In the genomic region with DNA sequence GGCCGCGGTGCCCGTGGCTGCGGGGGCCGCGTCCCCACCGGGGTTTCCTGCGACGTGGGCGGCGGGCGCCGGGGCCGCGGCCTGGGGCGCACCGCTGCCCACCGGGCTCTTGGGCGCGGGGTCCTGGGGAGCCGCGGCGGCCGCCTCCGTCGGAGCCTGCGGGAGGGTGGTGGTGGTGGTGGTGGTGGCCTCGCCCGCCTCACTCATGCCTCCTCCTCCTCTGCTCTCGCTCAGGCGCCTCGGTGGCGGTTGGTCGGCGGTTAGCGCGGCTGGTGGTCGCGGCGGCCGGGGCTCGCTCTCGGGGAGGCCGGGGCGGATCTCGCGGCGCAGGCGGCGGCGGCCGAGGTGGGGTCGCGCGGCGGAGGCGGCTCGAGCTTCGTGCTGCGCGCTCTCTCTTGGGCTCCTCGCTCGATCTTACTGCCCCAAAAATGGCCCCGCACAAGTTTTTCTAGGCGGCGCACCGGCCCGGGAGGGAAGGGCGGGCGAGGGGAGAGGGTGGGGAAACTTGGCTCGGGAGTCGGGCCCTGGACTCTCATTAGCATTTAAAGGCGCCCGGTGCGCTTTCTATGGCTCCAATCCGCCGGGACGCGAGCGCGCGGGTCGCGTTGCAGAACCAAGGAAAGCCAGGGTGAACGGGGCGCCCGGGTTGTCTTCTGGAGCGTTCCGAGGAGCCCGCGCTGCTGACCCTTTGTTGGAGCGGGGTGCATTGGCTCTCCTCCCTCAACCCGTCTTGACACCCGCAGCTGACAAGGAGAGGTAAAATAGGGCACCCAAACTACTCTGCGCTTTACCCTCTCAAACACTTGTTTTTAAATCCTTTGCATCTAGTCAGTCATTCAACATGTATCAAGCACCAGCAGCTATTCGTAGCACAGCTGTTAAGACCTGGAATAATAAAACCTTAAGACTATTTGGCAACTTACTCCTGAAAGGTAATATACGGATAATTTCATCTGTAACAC, we compare ENCODE assay signal across 8 cellular contexts. TPM values are rescaled to one million over a fixed set of nuclear protein-coding genes. Genes with fewer than 3 reads are reported as not detected.
DNase-seq lines count a peak whose midpoint lies in the region; FAIRE-seq and TF ChIP-seq lines count a peak whose summit lies in the region.

YBX3 (minus strand) TSS at position 419 of the 962 bp plus-strand sequence; CDS start at position 207, 212 bp downstream.

- TF ChIP-seq POLR2A in H54 (IDR thresholded peaks at IDR 0.05; ENCODE audit: low read depth, low read length): peak; percentile 83

- H3K36me3 Mint-ChIP-seq in chondrocyte (ENCODE audit: low read depth): no peaks in the 10 kb centered on the region

- H3K9me3 Mint-ChIP-seq in chondrocyte (ENCODE audit: low read depth): no peaks in the 10 kb centered on the region

- H3K36me3 ChIP-seq in MG63 (peaks cover 19% of the 10 kb centered on the region), WERI-Rb-1 (no peaks in the 10 kb centered on the region), kidney (ENCODE audit: control insufficient read depth in 1 of 2, insufficient read depth in 2 of 2, low read length in 2 of 2) (no peaks in the 10 kb centered on the region)

- 0 out of 2 replicates have a peak, but pooled peaks cover 2% of the 10 kb centered on the region for H3K9me3 ChIP-seq in MG63
- H3K9me3 ChIP-seq in WERI-Rb-1 (ENCODE audit: severe bottlenecking): no peaks in the 10 kb centered on the region
- no peaks in the 10 kb centered on the region for H3K9me3 ChIP-seq in kidney (ENCODE audit: control insufficient read depth in 1 of 2, low read length in 2 of 2)

- TF ChIP-seq CTCF in GM10248 (IDR thresholded peaks at IDR 0.05; ENCODE audit: control extremely low read depth, extremely low read depth, low read depth, missing control alignments) (peak; percentile 9), WERI-Rb-1 (IDR thresholded peaks at IDR 0.05; ENCODE audit: low read depth, low read length) (no peak), chondrocyte (IDR thresholded peaks at IDR 0.05) (peak; percentile 17), kidney (IDR thresholded peaks at IDR 0.05; ENCODE audit: borderline replicate concordance, extremely low read depth, insufficient read depth) (no peak)

- no peaks in the 10 kb centered on the region for H3K27me3 ChIP-seq in MG63
- no peaks in the 10 kb centered on the region for H3K27me3 ChIP-seq in WERI-Rb-1 (ENCODE audit: insufficient read depth, low read depth, severe bottlenecking)

- POLR2A ChIA-PET in GM10248 (lab: Yijun Ruan, JAX): no interaction called here

- peak within 1 kb of the TSS; percentile 71 for H3K27ac ChIP-seq in WERI-Rb-1
- H3K27ac ChIP-seq in kidney (ENCODE audit: low read depth in 2 of 2, low read length in 2 of 2): peak within 1 kb of the TSS; percentile 97

- DNase-seq in GM10248 (ENCODE audit: extremely low spot score) (peak; percentile 85), H54 (ENCODE audit: insufficient read length, low spot score) (peak; percentile 65), MG63 (peak; percentile 84), WERI-Rb-1 (peak; percentile 74), chondrocyte (ENCODE audit: low spot score) (peak; percentile 89), kidney (peak; percentile 95), NCI-H2196 (lab: John Stamatoyannopoulos, UW; ENCODE audit: unreplicated experiment) (no peak)
- peak; percentile 52 for DNase-seq in stimulated activated CD4-positive, alpha-beta T cell treated with anti-CD3 and anti-CD28 coated beads, Interleukin-12 subunit alpha, Interleukin-12 subunit beta, amount 100 ng/mL, for 4 hours

- H3K4me3 Mint-ChIP-seq in chondrocyte (ENCODE audit: unreplicated experiment): peak within 1 kb of the TSS; percentile 97

- H3K4me3 ChIP-seq in MG63: peak within 1 kb of the TSS; percentile 98
- H3K4me3 ChIP-seq in WERI-Rb-1 (ENCODE audit: low read depth, low read length): peak within 1 kb of the TSS; percentile 70
- H3K4me3 ChIP-seq in kidney (ENCODE audit: low read length in 2 of 2): peak within 1 kb of the TSS; percentile 69 to 99

- H3K4me1 Mint-ChIP-seq in chondrocyte (ENCODE audit: low read depth): peaks cover 47% of the 10 kb centered on the region

- H3K27me3 Mint-ChIP-seq in chondrocyte (ENCODE audit: low read depth): no peaks in the 10 kb centered on the region

- peaks cover 5 to 28% of the 10 kb centered on the region in 2 donors for H3K4me1 ChIP-seq in kidney (ENCODE audit: control insufficient read depth in 1 of 2, insufficient read depth in 1 of 2, low read depth in 1 of 2, low read length in 2 of 2)

- intact Hi-C loops in kidney (cut with DNase I): no loop called here

- FAIRE-seq in H54 (lab: Jason Lieb, UNC) (no peak), kidney (lab: Jason Lieb, UNC) (no peak)

- peak within 1 kb of the TSS; percentile 99 for H3K27ac Mint-ChIP-seq in chondrocyte (ENCODE audit: unreplicated experiment)

- peak within 1 kb of the TSS; percentile 91 to 97 for H3K9ac ChIP-seq in kidney (ENCODE audit: low read length in 2 of 2)

- CTCF ChIA-PET in GM10248 (lab: Yijun Ruan, JAX): interaction anchor here (0.9 to 1.5 kb wide), 7 partner anchors 9 to 449 kb away, joined by 3 to 4 read pairs (median 4); no protein-coding TSS in a partner anchor

RNA-seq across cellular contexts. Expression of gene YBX3, which starts in this region (rescaled TPM):
- 325 and 352 TPM in 2 replicates for total RNA-seq in MG63 (2014; rRNA removed; shearing (Covaris generic); ENCODE audit: low replicate concordance)
- total RNA-seq in chondrocyte: 249 to 281 TPM (median 267 TPM) in 3 replicates
- total RNA-seq in kidney: 347 TPM
- 86.9 TPM for polyA plus RNA-seq in kidney (ENCODE audit: insufficient read depth, low read depth, low replicate concordance)

Comparison
In these comparisons a context has a peak if more than half of its experiments do, and no peak if none do; other contexts are left out.
1. CTCF ChIP-seq: peak in GM10248 (single experiment) and chondrocyte (single experiment); none in WERI-Rb-1 (single experiment) and kidney (single experiment).
2. Peak in every context shown above with its lines, with median percentiles within 50 percentile points of each other: H3K4me3 ChIP-seq.